Comparison of ENCODE assay signal across 13 cellular contexts in genomic region chr5:154806176-154806575, GRCh38. TPM values are rescaled to one million over a fixed set of nuclear protein-coding genes. Genes with fewer than 3 reads are reported as not detected.
DNase-seq lines count a peak whose midpoint lies in the region; ATAC-seq and TF ChIP-seq lines count a peak whose summit lies in the region.
"Had no signal": no experiment of that assay in that cellular context is flagged by ENCODE, and none has a peak within 500 bp of the region (broad histone marks: within the 10 kb centered on the region; RNA-seq: fewer than 3 reads in every experiment).

No MANE protein-coding gene starts in this region.

- H3K27me3 Mint-ChIP-seq in CD4-positive, alpha-beta T cell: no peaks in the 10 kb centered on the region
- no peaks in the 10 kb centered on the region for H3K27me3 Mint-ChIP-seq in activated T-helper 1 cell treated with anti-CD3 and anti-CD28 coated beads, Interleukin-12 subunit alpha, Interleukin-12 subunit beta, Interleukin-2, Interleukin-4 antibody, amounts not matched to agents 30 ng/mL and 10 ng/mL and 1 ng/mL, durations not matched to agents 14 hours and 24 hours and 36 hours (ENCODE audit: insufficient read depth)
- no peaks in the 10 kb centered on the region for H3K27me3 Mint-ChIP-seq in mesothelial cell of epicardium (ENCODE audit: low read depth)
- H3K27me3 Mint-ChIP-seq: B cell had no signal

- no peak overlapping the region for H2BK120ac ChIP-seq in trophoblast cell (ENCODE audit: insufficient read depth, low read length, poor library complexity)

- H4K12ac ChIP-seq in trophoblast cell (ENCODE audit: low read depth, low read length): no peak overlapping the region

- H4K91ac ChIP-seq in trophoblast cell (ENCODE audit: low read depth, low read length): no peak overlapping the region

- CTCF ChIA-PET in CD4-positive, alpha-beta T cell (lab: Charles Lee): interaction anchor here (1.3 kb wide), 1 partner anchor 156 kb away, joined by 3 read pairs; no protein-coding TSS in a partner anchor

- no peak overlapping the region for H3K9ac ChIP-seq in trophoblast cell (ENCODE audit: low read length)
- H3K9ac ChIP-seq: BLaER1 treated with 17β-estradiol and CSF1 and Interleukin-3, amounts not matched to agents 10 nM and 100 nM had no signal

- H3K4me2 ChIP-seq in trophoblast cell (ENCODE audit: low read length): no peak overlapping the region
- H3K4me2 ChIP-seq: BLaER1 treated with 17β-estradiol and CSF1 and Interleukin-3, amounts not matched to agents 10 nM and 100 nM had no signal

- H2BK5ac ChIP-seq in trophoblast cell (ENCODE audit: low read depth, low read length, poor library complexity): no peak overlapping the region

- no peak overlapping the region for H3K18ac ChIP-seq in trophoblast cell (ENCODE audit: low read length)

- no peak overlapping the region for H3K4ac ChIP-seq in trophoblast cell (ENCODE audit: low read depth, low read length)

- H3K79me1 ChIP-seq in trophoblast cell (ENCODE audit: low read length): no peaks in the 10 kb centered on the region

- H3K4me3 Mint-ChIP-seq in CD4-positive, alpha-beta T cell: no peak overlapping the region
- H3K4me3 Mint-ChIP-seq in activated T-helper 1 cell treated with anti-CD3 and anti-CD28 coated beads, Interleukin-12 subunit alpha, Interleukin-12 subunit beta, Interleukin-2, Interleukin-4 antibody, amounts not matched to agents 30 ng/mL and 10 ng/mL and 1 ng/mL, durations not matched to agents 14 hours and 24 hours and 36 hours: no peak overlapping the region
- no peak overlapping the region for H3K4me3 Mint-ChIP-seq in mesothelial cell of epicardium
- H3K4me3 Mint-ChIP-seq: B cell had no signal

- H3K79me2 ChIP-seq in trophoblast cell (ENCODE audit: control insufficient read depth, insufficient read depth, low read length, poor library complexity): no peaks in the 10 kb centered on the region

- no peak overlapping the region for H4K8ac ChIP-seq in trophoblast cell (ENCODE audit: low read depth, low read length)

- no peak for DNase-seq in CD4-positive, alpha-beta T cell
- DNase-seq in activated T-helper 1 cell treated with anti-CD3 and anti-CD28 coated beads, Interleukin-12 subunit alpha, Interleukin-12 subunit beta, Interleukin-2, Interleukin-4 antibody, amounts not matched to agents 30 ng/mL and 10 ng/mL and 1 ng/mL, durations not matched to agents 14 hours and 24 hours and 36 hours (ENCODE audit: low spot score): no peak
- peak; percentile 24 to 70 for DNase-seq in trophoblast cell
- no peak for DNase-seq in mesothelial cell of epicardium (ENCODE audit: low spot score in 2 of 2, unreplicated experiment in 2 of 2)
- DNase-seq in left ventricle myocardium superior: no peak
- no peak for DNase-seq in Right ventricle myocardium superior
- DNase-seq: DMS153, DMS79, GDM1, GOT3, H7 had no signal

- no peak overlapping the region for H2BK12ac ChIP-seq in trophoblast cell (ENCODE audit: low read length)

- H3K4me1 ChIP-seq in trophoblast cell (ENCODE audit: control insufficient read depth in 1 of 2, insufficient read depth in 2 of 2, low read length in 2 of 2): no peaks in the 10 kb centered on the region

- no peaks in the 10 kb centered on the region for H3K9me3 Mint-ChIP-seq in CD4-positive, alpha-beta T cell
- no peaks in the 10 kb centered on the region for H3K9me3 Mint-ChIP-seq in activated T-helper 1 cell treated with anti-CD3 and anti-CD28 coated beads, Interleukin-12 subunit alpha, Interleukin-12 subunit beta, Interleukin-2, Interleukin-4 antibody, amounts not matched to agents 30 ng/mL and 10 ng/mL and 1 ng/mL, durations not matched to agents 14 hours and 24 hours and 36 hours
- no peaks in the 10 kb centered on the region for H3K9me3 Mint-ChIP-seq in mesothelial cell of epicardium

- no peak overlapping the region for H3K23ac ChIP-seq in trophoblast cell (ENCODE audit: low read length)

- H3K27ac Mint-ChIP-seq in CD4-positive, alpha-beta T cell: peak overlapping the region; percentile 21
- peak overlapping the region; percentile 54 for H3K27ac Mint-ChIP-seq in activated T-helper 1 cell treated with anti-CD3 and anti-CD28 coated beads, Interleukin-12 subunit alpha, Interleukin-12 subunit beta, Interleukin-2, Interleukin-4 antibody, amounts not matched to agents 30 ng/mL and 10 ng/mL and 1 ng/mL, durations not matched to agents 14 hours and 24 hours and 36 hours
- no peak overlapping the region for H3K27ac Mint-ChIP-seq in mesothelial cell of epicardium
- H3K27ac Mint-ChIP-seq: B cell had no signal

- peaks cover 93% of the 10 kb centered on the region for H3K36me3 Mint-ChIP-seq in CD4-positive, alpha-beta T cell (ENCODE audit: low read depth)
- peaks cover 63% of the 10 kb centered on the region for H3K36me3 Mint-ChIP-seq in activated T-helper 1 cell treated with anti-CD3 and anti-CD28 coated beads, Interleukin-12 subunit alpha, Interleukin-12 subunit beta, Interleukin-2, Interleukin-4 antibody, amounts not matched to agents 30 ng/mL and 10 ng/mL and 1 ng/mL, durations not matched to agents 14 hours and 24 hours and 36 hours (ENCODE audit: low read depth)
- H3K36me3 Mint-ChIP-seq in mesothelial cell of epicardium: peaks cover 43% of the 10 kb centered on the region

- no peak for TF ChIP-seq CTCF in CD4-positive, alpha-beta T cell (IDR thresholded peaks at IDR 0.05)
- no peak for TF ChIP-seq CTCF in mesothelial cell of epicardium (IDR thresholded peaks at IDR 0.05; ENCODE audit: unreplicated experiment)

- H3K4me1 Mint-ChIP-seq in CD4-positive, alpha-beta T cell (ENCODE audit: low read depth): peaks cover 7% of the 10 kb centered on the region
- peaks cover 8% of the 10 kb centered on the region for H3K4me1 Mint-ChIP-seq in activated T-helper 1 cell treated with anti-CD3 and anti-CD28 coated beads, Interleukin-12 subunit alpha, Interleukin-12 subunit beta, Interleukin-2, Interleukin-4 antibody, amounts not matched to agents 30 ng/mL and 10 ng/mL and 1 ng/mL, durations not matched to agents 14 hours and 24 hours and 36 hours (ENCODE audit: low read depth)
- no peaks in the 10 kb centered on the region for H3K4me1 Mint-ChIP-seq in mesothelial cell of epicardium
- H3K4me1 Mint-ChIP-seq: B cell had no signal

- no CpG with 5 or more reads among the region's 4 CpGs for WGBS in trophoblast cell (ENCODE audit: extremely low coverage, insufficient coverage, insufficient read length)

- no peaks in the 10 kb centered on the region for H3K27me3 ChIP-seq in CD4-positive, alpha-beta T cell (ENCODE audit: control insufficient read depth, insufficient read depth, low read length)
- no peaks in the 10 kb centered on the region for H3K27me3 ChIP-seq in trophoblast cell (ENCODE audit: insufficient read depth, low read length)
- H3K27me3 ChIP-seq: BLaER1 treated with 17β-estradiol and CSF1 and Interleukin-3, amounts not matched to agents 10 nM and 100 nM had no signal

- intact Hi-C loops in CD4-positive, alpha-beta T cell (cut with DNase I, micrococcal nuclease): loop anchor here in 1 of 2 experiments (5.0 kb wide), 1 partner anchor 49 kb away; the partner anchor contains the start of gene LARP1
- intact Hi-C loops in activated T-helper 1 cell treated with anti-CD3 and anti-CD28 coated beads, Interleukin-12 subunit alpha, Interleukin-12 subunit beta, Interleukin-2, Interleukin-4 antibody, amounts not matched to agents 30 ng/mL and 10 ng/mL and 1 ng/mL, durations not matched to agents 14 hours and 24 hours and 36 hours (cut with micrococcal nuclease): no loop called here
- intact Hi-C loops in left ventricle myocardium superior (cut with micrococcal nuclease): no loop called here
- intact Hi-C loops in Right ventricle myocardium superior (cut with DNase I): no loop called here

- H2AFZ ChIP-seq in trophoblast cell (ENCODE audit: insufficient read depth, low read length, poor library complexity): no peak overlapping the region

- no peak for ATAC-seq in CD4-positive, alpha-beta T cell (ENCODE audit: poor library complexity)
- no peak for ATAC-seq in left ventricle myocardium superior
- no peak for ATAC-seq in Right ventricle myocardium superior (ENCODE audit: poor library complexity)

- H2AK5ac ChIP-seq in trophoblast cell (ENCODE audit: low read length): no peak overlapping the region

- no peaks in the 10 kb centered on the region for H3K9me3 ChIP-seq in CD4-positive, alpha-beta T cell (ENCODE audit: control insufficient read depth, low read length)
- no peaks in the 10 kb centered on the region for H3K9me3 ChIP-seq in trophoblast cell (ENCODE audit: insufficient read depth, low read depth, low read length)
- H3K9me3 ChIP-seq: BLaER1 treated with 17β-estradiol and CSF1 and Interleukin-3, amounts not matched to agents 10 nM and 100 nM had no signal

- no peak overlapping the region for H3K14ac ChIP-seq in trophoblast cell (ENCODE audit: low read length)

- peaks cover 43 to 61% of the 10 kb centered on the region in 2 experiments for H3K36me3 ChIP-seq in trophoblast cell (ENCODE audit: control insufficient read depth in 1 of 2, insufficient read depth in 2 of 2, low read length in 2 of 2)

- no peak overlapping the region for H3K27ac ChIP-seq in CD4-positive, alpha-beta T cell (ENCODE audit: low read depth, low read length)
- no peak overlapping the region for H3K27ac ChIP-seq in trophoblast cell (ENCODE audit: low read depth, low read length)
- H3K27ac ChIP-seq: BLaER1 treated with 17β-estradiol and CSF1 and Interleukin-3, amounts not matched to agents 10 nM and 100 nM had no signal

- POLR2A ChIA-PET in CD4-positive, alpha-beta T cell (lab: Charles Lee): no interaction called here

- H3K4me3 ChIP-seq in trophoblast cell (ENCODE audit: low read depth, low read length): no peak overlapping the region
- H3K4me3 ChIP-seq: BLaER1 treated with 17β-estradiol and CSF1 and Interleukin-3, amounts not matched to agents 10 nM and 100 nM had no signal

RNA-seq across cellular contexts. Expression of gene FAXDC2, which starts 44.2 kb away (rescaled TPM):
- not detected for total RNA-seq in CD4-positive, alpha-beta T cell
- total RNA-seq in activated T-helper 1 cell treated with anti-CD3 and anti-CD28 coated beads, Interleukin-12 subunit alpha, Interleukin-12 subunit beta, Interleukin-2, Interleukin-4 antibody, amounts not matched to agents 30 ng/mL and 10 ng/mL and 1 ng/mL, durations not matched to agents 14 hours and 24 hours and 36 hours: not detected in 2 replicates
- 1.6 and 2.0 TPM in 2 replicates for polyA plus RNA-seq in trophoblast cell (2013)
- total RNA-seq in mesothelial cell of epicardium: 30.6 to 33.9 TPM (median 33.8 TPM) in 3 replicates
- 26.1 TPM for total RNA-seq in left ventricle myocardium superior
- total RNA-seq in Right ventricle myocardium superior: 24.1 TPM
- total RNA-seq: B cell had no signal

RNA-seq across cellular contexts. Expression of gene LARP1, which starts 51.0 kb away (rescaled TPM):
- 10 to 100 TPM; 88.7 to 97.6 TPM for total RNA-seq in CD4-positive, alpha-beta T cell
- total RNA-seq in activated T-helper 1 cell treated with anti-CD3 and anti-CD28 coated beads, Interleukin-12 subunit alpha, Interleukin-12 subunit beta, Interleukin-2, Interleukin-4 antibody, amounts not matched to agents 30 ng/mL and 10 ng/mL and 1 ng/mL, durations not matched to agents 14 hours and 24 hours and 36 hours: 335 and 338 TPM in 2 replicates
- polyA plus RNA-seq in trophoblast cell (2013): 106 and 113 TPM in 2 replicates
- total RNA-seq in mesothelial cell of epicardium: 245 to 249 TPM (median 245 TPM) in 3 replicates
- 155 TPM for total RNA-seq in left ventricle myocardium superior
- total RNA-seq in Right ventricle myocardium superior: 151 TPM

RNA-seq across cellular contexts. Expression of gene CNOT8, which starts 52.3 kb away (rescaled TPM):
- total RNA-seq in CD4-positive, alpha-beta T cell: 100 to 1,000 TPM; 125 to 133 TPM
- total RNA-seq in activated T-helper 1 cell treated with anti-CD3 and anti-CD28 coated beads, Interleukin-12 subunit alpha, Interleukin-12 subunit beta, Interleukin-2, Interleukin-4 antibody, amounts not matched to agents 30 ng/mL and 10 ng/mL and 1 ng/mL, durations not matched to agents 14 hours and 24 hours and 36 hours: 55.7 and 60.7 TPM in 2 replicates
- polyA plus RNA-seq in trophoblast cell (2013): 29.6 and 30.5 TPM in 2 replicates
- 54.4 to 58.3 TPM (median 54.6 TPM) in 3 replicates for total RNA-seq in mesothelial cell of epicardium
- total RNA-seq in left ventricle myocardium superior: 26.1 TPM
- total RNA-seq in Right ventricle myocardium superior: 26.8 TPM

Comparison
In these comparisons a context has a peak if more than half of its experiments do, and no peak if none do; other contexts are left out.
1. DNase-seq: peak in trophoblast cell (2 of 2); none in CD4-positive, alpha-beta T cell (0 of 10), activated T-helper 1 cell treated with anti-CD3 and anti-CD28 coated beads, Interleukin-12 subunit alpha, Interleukin-12 subunit beta, Interleukin-2, Interleukin-4 antibody, amounts not matched to agents 30 ng/mL and 10 ng/mL and 1 ng/mL, durations not matched to agents 14 hours and 24 hours and 36 hours (single experiment), mesothelial cell of epicardium (0 of 2), left ventricle myocardium superior (single experiment) and Right ventricle myocardium superior (single experiment).
2. RNA of gene FAXDC2, which starts 44.2 kb away (total RNA-seq): 30.6 to 33.9 TPM in mesothelial cell of epicardium, 26.1 TPM in left ventricle myocardium superior (single experiment) and 24.1 TPM in Right ventricle myocardium superior (single experiment); not detected in CD4-positive, alpha-beta T cell and not detected in activated T-helper 1 cell treated with anti-CD3 and anti-CD28 coated beads, Interleukin-12 subunit alpha, Interleukin-12 subunit beta, Interleukin-2, Interleukin-4 antibody, amounts not matched to agents 30 ng/mL and 10 ng/mL and 1 ng/mL, durations not matched to agents 14 hours and 24 hours and 36 hours; every median in the first group is over 10 times any median in the second.